ENCODE assay signal across 8 cellular contexts in genomic region chr19:29941828-29942403, GRCh38. TPM values are rescaled to one million over a fixed set of nuclear protein-coding genes. Genes with fewer than 3 reads are reported as not detected.
DNase-seq lines count a peak whose midpoint lies in the region; ATAC-seq, FAIRE-seq and TF ChIP-seq lines count a peak whose summit lies in the region.

Gene URI1, plus strand, starts transcription at chr19:29942239. Its CDS starts 309 bp downstream, at chr19:29942548.

- H3K79me2 ChIP-seq in ACC112 (ENCODE audit: control insufficient read depth, insufficient read depth, low read length, unreplicated experiment): peaks cover 43% of the 10 kb centered on the region

- H2AFZ ChIP-seq in ACC112 (ENCODE audit: low read length, unreplicated experiment): peak within 1 kb of the TSS; percentile 59

- peaks cover 0 to 10% (median 2%) of the 10 kb centered on the region in 8 donors for H3K9me3 ChIP-seq in spleen

- peak in 1 of 3 donors; percentile 45 for TF ChIP-seq POLR2A in spleen (IDR thresholded peaks at IDR 0.05)

- no peaks in the 10 kb centered on the region for H3K36me3 ChIP-seq in ACC112 (ENCODE audit: insufficient read depth, low read length)
- H3K36me3 ChIP-seq in bronchial epithelial cell (ENCODE audit: control insufficient read depth, insufficient read depth, low read length): no peaks in the 10 kb centered on the region
- no peaks in the 10 kb centered on the region for H3K36me3 ChIP-seq in spleen

- 0 to 1% (median 0%) methylated on average over 41 to 59 of the region's 59 CpGs for WGBS in spleen, 5 donors

- intact Hi-C loops in spleen (cut with DNase I; ENCODE audit: low total_unique reads): no loop called here

- no peak for FAIRE-seq in bronchial epithelial cell (lab: Jason Lieb, UNC)

- DNase-seq in NCI-H2227 (lab: John Stamatoyannopoulos, UW; ENCODE audit: unreplicated experiment): peak; percentile 98
- DNase-seq in bronchial epithelial cell (ENCODE audit: low read depth): peak; percentile 50
- peak; percentile 80 for DNase-seq in inferior parietal cortex (ENCODE audit: extremely low spot score)
- DNase-seq in spleen: peak; percentile 98

- peak; percentile 63 for ATAC-seq in GM18870 (IDR thresholded peaks at IDR 0.05; ENCODE audit: unreplicated experiment)
- peak; percentile 78 for ATAC-seq in HG03103 (IDR thresholded peaks at IDR 0.05; ENCODE audit: low read depth, unreplicated experiment)

- TF ChIP-seq CTCF in WI38 (IDR thresholded peaks at IDR 0.05; ENCODE audit: low read depth, low read length) (no peak), bronchial epithelial cell (IDR thresholded peaks at IDR 0.05; ENCODE audit: insufficient read depth, low read length, severe bottlenecking) (no peak), spleen (IDR thresholded peaks at IDR 0.05 in 8 of 11, conservative IDR thresholded peaks at IDR 0.05 in 3 of 11) (peak in 2 of 11 experiments; percentile 10 to 22)

- H3K27ac ChIP-seq in ACC112 (ENCODE audit: low read depth, low read length): no peak within 1 kb of the TSS
- peak within 1 kb of the TSS; percentile 61 to 94 (median 84) for H3K27ac ChIP-seq in spleen

- H3K27me3 ChIP-seq in ACC112 (ENCODE audit: insufficient read depth, low read length) (no peaks in the 10 kb centered on the region), bronchial epithelial cell (ENCODE audit: control insufficient read depth, insufficient read depth, low read length) (no peaks in the 10 kb centered on the region), spleen (replicated peaks in 1 of 7) (no peaks in the 10 kb centered on the region)

- H3K4me3 ChIP-seq in ACC112 (ENCODE audit: low read depth, low read length) (peak within 1 kb of the TSS; percentile 98), WI38 (ENCODE audit: low read depth, low read length) (peak within 1 kb of the TSS; percentile 87), bronchial epithelial cell (ENCODE audit: low read depth, low read length) (peak within 1 kb of the TSS; percentile 63), spleen (peak within 1 kb of the TSS; percentile 72 to 94 (median 90))

- H3K4me1 ChIP-seq in ACC112 (ENCODE audit: control insufficient read depth, insufficient read depth, low read length, unreplicated experiment) (peaks cover 15% of the 10 kb centered on the region), spleen (peaks cover 25 to 54% (median 49%) of the 10 kb centered on the region in 6 donors)

RNA-seq across cellular contexts. Expression of gene URI1, which starts in this region (rescaled TPM):
- total RNA-seq in bronchial epithelial cell (101 and 112 TPM in 2 replicates), spleen (10 to 100 TPM; 44.8 to 64.6 (median 53.9) TPM)
- 10 to 100 TPM; 23.8 to 31.7 (median 25.6) TPM for polyA plus RNA-seq in spleen
